Comparison of ENCODE assay signal across 9 cellular contexts in the genomic region with DNA sequence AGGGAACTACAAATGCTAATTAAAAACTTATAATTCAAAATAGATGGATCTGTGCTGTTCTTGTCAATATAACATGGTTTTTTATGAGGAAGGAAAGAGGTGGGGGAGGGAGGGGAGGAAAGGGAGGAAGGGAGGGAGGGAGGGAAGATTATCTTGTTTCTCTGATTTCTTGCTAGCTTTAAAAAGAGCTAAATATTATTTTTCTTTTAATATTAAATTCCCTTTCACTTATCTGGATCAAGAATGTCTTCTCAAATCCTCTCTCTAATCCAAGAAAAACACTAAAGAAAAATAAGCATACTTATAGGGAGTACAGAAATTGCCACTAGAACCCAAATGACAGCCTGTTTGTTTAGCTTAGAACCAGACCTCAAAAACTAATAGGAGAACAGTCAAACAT. TPM values are rescaled to one million over a fixed set of nuclear protein-coding genes. Genes with fewer than 3 reads are reported as not detected.
"Had no signal": no experiment of that assay in that cellular context is flagged by ENCODE, and none has a peak within 500 bp of the region (broad histone marks: within the 10 kb centered on the region; RNA-seq: fewer than 3 reads in every experiment).

No MANE protein-coding gene starts in this region.

- H3K9ac ChIP-seq: GM23248 had no signal

- H3K4me3 ChIP-seq: GM23248, HAP-1 had no signal

- H3K27ac ChIP-seq: GM23248, HL-60 had no signal

- ATAC-seq: HCT116 had no signal

- H2AFZ ChIP-seq: GM23248 had no signal

- H3K36me3 ChIP-seq: HAP-1 had no signal

- H3K4me1 ChIP-seq: HAP-1 had no signal

- H3K9me3 ChIP-seq: HAP-1 had no signal

- DNase-seq: GM23248, GOT3, H7, HFFc6, IMR-90 had no signal

RNA-seq across cellular contexts. Expression of a gene that starts 55.2 kb away (rescaled TPM):
- total RNA-seq: HT1080 had no signal
